Comparison of ENCODE assay signal across 20 cellular contexts in genomic region chr4:114727426-114727825, GRCh38.
"Had no signal": no experiment of that assay in that cellular context is flagged by ENCODE, and none has a peak within 500 bp of the region (broad histone marks: within the 10 kb centered on the region; RNA-seq: fewer than 3 reads in every experiment).

No MANE protein-coding gene starts in this region.

- ATAC-seq: activated CD4-positive, alpha-beta T cell treated with anti-CD3 and anti-CD28 coated beads for 36 hours; activated T-helper 17 cell treated with anti-CD3 and anti-CD28 coated beads, Interleukin-2, amount 50 U/mL, for 72 hours; body of pancreas; gastrocnemius medialis; heart left ventricle; left lung had no signal

- H3K4me3 ChIP-seq: body of pancreas, dorsolateral prefrontal cortex, gastrocnemius medialis, heart left ventricle, left lung, right atrium auricular region, tibial nerve had no signal

- H3K9me3 ChIP-seq: body of pancreas, gastrocnemius medialis, heart left ventricle, left lung, right atrium auricular region, tibial nerve had no signal

- DNase-seq: activated CD4-positive, alpha-beta memory T cell treated with anti-CD3 and anti-CD28 coated beads for 36 hours; activated CD4-positive, alpha-beta T cell treated with anti-CD3 and anti-CD28 coated beads for 36 hours; activated naive CD4-positive, alpha-beta T cell; activated naive CD8-positive, alpha-beta T cell treated with anti-CD3 and anti-CD28 coated beads, Interleukin-2, amount 10 ng/mL, durations not matched to agents 7 days and 5 days; activated T-cell treated with anti-CD3 and anti-CD28 coated beads, Interleukin-2, amount 50 U/mL, for 1 hour; amygdala; body of pancreas; caudate nucleus; dorsolateral prefrontal cortex; gastrocnemius medialis; heart left ventricle; left lung; mammary epithelial cell; midbrain; nephron progenitor cell had no signal

- H3K27ac Mint-ChIP-seq: activated CD4-positive, alpha-beta memory T cell treated with anti-CD3 and anti-CD28 coated beads for 36 hours; activated CD4-positive, alpha-beta T cell treated with anti-CD3 and anti-CD28 coated beads for 36 hours; activated naive CD8-positive, alpha-beta T cell treated with anti-CD3 and anti-CD28 coated beads, Interleukin-2, amount 10 ng/mL, durations not matched to agents 7 days and 5 days; activated T-helper 17 cell treated with anti-CD3 and anti-CD28 coated beads, Interleukin-2, amount 50 U/mL, for 72 hours; nephron progenitor cell; progenitor cell of endocrine pancreas; stimulated activated naive CD8-positive, alpha-beta T cell treated with anti-CD3 and anti-CD28 coated beads, Interleukin-15, Interleukin-2, amounts not matched to agents 100 ng/mL and 50 ng/mL, for 24 hours had no signal

- H3K9me3 Mint-ChIP-seq: activated CD4-positive, alpha-beta memory T cell treated with anti-CD3 and anti-CD28 coated beads for 36 hours; activated naive CD8-positive, alpha-beta T cell treated with anti-CD3 and anti-CD28 coated beads, Interleukin-2, amount 10 ng/mL, durations not matched to agents 7 days and 5 days; activated T-helper 17 cell treated with anti-CD3 and anti-CD28 coated beads, Interleukin-2, amount 50 U/mL, for 72 hours; nephron progenitor cell; stimulated activated naive CD8-positive, alpha-beta T cell treated with anti-CD3 and anti-CD28 coated beads, Interleukin-15, Interleukin-2, amounts not matched to agents 100 ng/mL and 50 ng/mL, for 24 hours had no signal

- H3K4me3 Mint-ChIP-seq: activated CD4-positive, alpha-beta memory T cell treated with anti-CD3 and anti-CD28 coated beads for 36 hours; activated CD4-positive, alpha-beta T cell treated with anti-CD3 and anti-CD28 coated beads for 36 hours; activated naive CD8-positive, alpha-beta T cell treated with anti-CD3 and anti-CD28 coated beads, Interleukin-2, amount 10 ng/mL, durations not matched to agents 7 days and 5 days; activated T-helper 17 cell treated with anti-CD3 and anti-CD28 coated beads, Interleukin-2, amount 50 U/mL, for 72 hours; nephron progenitor cell; stimulated activated naive CD8-positive, alpha-beta T cell treated with anti-CD3 and anti-CD28 coated beads, Interleukin-15, Interleukin-2, amounts not matched to agents 100 ng/mL and 50 ng/mL, for 24 hours had no signal

- H3K27me3 Mint-ChIP-seq: activated CD4-positive, alpha-beta memory T cell treated with anti-CD3 and anti-CD28 coated beads for 36 hours; activated naive CD8-positive, alpha-beta T cell treated with anti-CD3 and anti-CD28 coated beads, Interleukin-2, amount 10 ng/mL, durations not matched to agents 7 days and 5 days; progenitor cell of endocrine pancreas; stimulated activated naive CD8-positive, alpha-beta T cell treated with anti-CD3 and anti-CD28 coated beads, Interleukin-15, Interleukin-2, amounts not matched to agents 100 ng/mL and 50 ng/mL, for 24 hours had no signal

- H3K36me3 ChIP-seq: gastrocnemius medialis, heart left ventricle, left lung, right atrium auricular region, tibial nerve had no signal

- H3K4me1 ChIP-seq: gastrocnemius medialis, heart left ventricle, left lung, right atrium auricular region had no signal

- H3K27ac ChIP-seq: body of pancreas, dorsolateral prefrontal cortex, gastrocnemius medialis, heart left ventricle, left lung, right atrium auricular region, tibial nerve had no signal

- H3K27me3 ChIP-seq: body of pancreas, gastrocnemius medialis, heart left ventricle, left lung, right atrium auricular region, tibial nerve had no signal

- H3K4me1 Mint-ChIP-seq: activated CD4-positive, alpha-beta T cell treated with anti-CD3 and anti-CD28 coated beads for 36 hours; activated naive CD8-positive, alpha-beta T cell treated with anti-CD3 and anti-CD28 coated beads, Interleukin-2, amount 10 ng/mL, durations not matched to agents 7 days and 5 days; activated T-helper 17 cell treated with anti-CD3 and anti-CD28 coated beads, Interleukin-2, amount 50 U/mL, for 72 hours had no signal

- H3K36me3 Mint-ChIP-seq: activated CD4-positive, alpha-beta memory T cell treated with anti-CD3 and anti-CD28 coated beads for 36 hours; activated naive CD8-positive, alpha-beta T cell treated with anti-CD3 and anti-CD28 coated beads, Interleukin-2, amount 10 ng/mL, durations not matched to agents 7 days and 5 days had no signal
